9 cellular contexts compared by ENCODE assay signal in genomic region chr13:33676700-33677048, GRCh38.
DNase-seq lines count a peak whose midpoint lies in the region; ATAC-seq lines count a peak whose summit lies in the region.
"Had no signal": no experiment of that assay in that cellular context is flagged by ENCODE, and none has a peak within 500 bp of the region (broad histone marks: within the 10 kb centered on the region; RNA-seq: fewer than 3 reads in every experiment).

No MANE protein-coding gene starts in this region.

- DNase-seq in Daoy (ENCODE audit: low read depth) = peak; percentile 61
- peak; percentile 57 for DNase-seq in HuH-7 (ENCODE audit: low spot score)
- DNase-seq in RPMI7951 (ENCODE audit: low read depth) = peak; percentile 71
- peak; percentile 78 for DNase-seq in myocyte (ENCODE audit: low read depth)
- DNase-seq in T1000 (lab: John Stamatoyannopoulos, UW) = no peak
- no peak for DNase-seq in GM19238 (ENCODE audit: insufficient read length, low spot score)
- DNase-seq: natural killer cell had no signal

- no peak overlapping the region for H3K9ac ChIP-seq in endocrine pancreas (ENCODE audit: control insufficient read depth, insufficient read depth, low read length)

- ATAC-seq in GM21825 (IDR thresholded peaks at IDR 0.05; ENCODE audit: unreplicated experiment) = no peak

- H3K27me3 ChIP-seq in endocrine pancreas (ENCODE audit: control insufficient read depth, insufficient read depth, low read length) = no peaks in the 10 kb centered on the region

- no peaks in the 10 kb centered on the region for H3K36me3 ChIP-seq in endocrine pancreas (ENCODE audit: control insufficient read depth, insufficient read depth, low read length)

- H3K4me1 ChIP-seq in endocrine pancreas (ENCODE audit: control insufficient read depth, insufficient read depth, low read length) = peaks cover 17% of the 10 kb centered on the region

- peak overlapping the region; percentile 98 for H3K4me3 ChIP-seq in endocrine pancreas (ENCODE audit: control insufficient read depth, insufficient read depth, low read length)

- no peaks in the 10 kb centered on the region for H3K9me3 ChIP-seq in endocrine pancreas (ENCODE audit: control insufficient read depth, low read length)

Comparison
In these comparisons a context has a peak if more than half of its experiments do, and no peak if none do; other contexts are left out.
1. DNase-seq: peak in Daoy (single experiment), HuH-7 (single experiment), RPMI7951 (single experiment) and myocyte (single experiment); none in T1000 (single experiment) and GM19238 (single experiment).